In the genomic region with DNA sequence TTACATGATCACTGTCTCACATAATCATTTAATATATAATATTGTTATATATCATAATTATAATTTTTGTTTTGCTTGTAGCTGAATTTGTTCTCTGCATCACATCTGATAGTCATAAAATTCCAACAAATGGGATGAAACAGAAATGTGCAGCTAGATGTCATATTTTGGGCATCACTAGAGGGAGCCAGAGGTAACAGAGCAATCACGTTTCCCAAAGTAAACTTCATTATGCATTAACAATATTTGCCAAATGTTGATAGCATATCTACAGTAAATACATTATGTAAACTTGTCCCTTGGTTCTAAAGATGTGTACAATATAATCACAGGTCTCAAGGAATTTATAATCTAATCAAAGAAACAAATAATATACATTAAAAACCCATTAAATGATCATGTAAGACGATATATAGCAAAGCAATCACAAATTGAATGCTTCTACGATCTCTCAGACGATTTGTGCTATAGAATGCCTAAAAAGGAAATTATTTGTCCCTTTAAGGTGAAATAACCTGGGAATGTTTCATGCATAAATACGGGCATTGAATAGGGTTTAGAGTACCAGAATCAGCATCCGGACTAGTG, we compare ENCODE assay signal across 8 cellular contexts.
DNase-seq lines count a peak whose midpoint lies in the region; ATAC-seq and TF ChIP-seq lines count a peak whose summit lies in the region.

No MANE protein-coding gene starts in this region.

- no peaks in the 10 kb centered on the region for H3K36me3 ChIP-seq in liver (ENCODE audit: control insufficient read depth in 4 of 4, insufficient read depth in 3 of 4, low read depth in 1 of 4, low read length in 3 of 4)

- H3K27ac Mint-ChIP-seq in CD14-positive monocyte (no peak overlapping the region), activated B cell treated with CpG ODN at 0.5 μM for 24 hours (no peak overlapping the region)

- intact Hi-C loops in CD14-positive monocyte (cut with micrococcal nuclease) (no loop called here), activated B cell treated with CpG ODN at 0.5 μM for 24 hours (cut with micrococcal nuclease) (loop anchor here (1.0 to 2.0 kb wide), 2 partner anchors 124 to 327 kb away; no protein-coding TSS in a partner anchor)

- H3K4me1 Mint-ChIP-seq in CD14-positive monocyte (no peaks in the 10 kb centered on the region), activated B cell treated with CpG ODN at 0.5 μM for 24 hours (no peaks in the 10 kb centered on the region)

- H3K27ac ChIP-seq in liver (ENCODE audit: low read depth in 1 of 2, low read length in 2 of 2): no peak overlapping the region

- TF ChIP-seq CTCF in CD14-positive monocyte (IDR thresholded peaks at IDR 0.05) (peak; percentile 81), HFF-Myc (IDR thresholded peaks at IDR 0.05; ENCODE audit: low read depth, low read length, missing control alignments) (peak; percentile 70), activated B cell treated with CpG ODN at 0.5 μM for 24 hours (IDR thresholded peaks at IDR 0.05) (peak; percentile 69), liver (IDR thresholded peaks at IDR 0.05; ENCODE audit: low read depth, low read length, missing input control) (peak; percentile 51)

- 50% methylated on average over 6 of the region's 6 CpGs for WGBS in liver

- POLR2A ChIA-PET in activated B cell treated with CpG ODN at 0.5 μM for 24 hours (lab: Charles Lee): no interaction called here

- H3K9me3 Mint-ChIP-seq in CD14-positive monocyte (no peaks in the 10 kb centered on the region), activated B cell treated with CpG ODN at 0.5 μM for 24 hours (no peaks in the 10 kb centered on the region)

- H3K27me3 Mint-ChIP-seq in CD14-positive monocyte (ENCODE audit: low read depth in 3 of 3) (no peaks in the 10 kb centered on the region), activated B cell treated with CpG ODN at 0.5 μM for 24 hours (no peaks in the 10 kb centered on the region)

- peak; percentile 53 to 68 for TF ChIP-seq RAD21 in liver (IDR thresholded peaks at IDR 0.05)

- DNase-seq in CD14-positive monocyte (ENCODE audit: low spot score): no peak
- DNase-seq in HFF-Myc (ENCODE audit: extremely low read depth, low read depth): no peak
- no peak for DNase-seq in activated B cell treated with CpG ODN at 0.5 μM for 24 hours

- H3K27me3 ChIP-seq in liver (ENCODE audit: control insufficient read depth in 4 of 4, insufficient read depth in 4 of 4, low read length in 3 of 4): peaks cover 0 to 7% (median 0%) of the 10 kb centered on the region in 4 donors

- H3K9ac ChIP-seq in liver (ENCODE audit: low read depth in 1 of 2, low read length in 2 of 2): no peak overlapping the region

- H3K9me3 ChIP-seq in liver (ENCODE audit: control insufficient read depth in 4 of 4, low read length in 3 of 4): no peaks in the 10 kb centered on the region

- ATAC-seq in activated B cell treated with CpG ODN at 0.5 μM for 24 hours (ENCODE audit: low read depth): no peak
- no peak for ATAC-seq in HG02870 (IDR thresholded peaks at IDR 0.05; ENCODE audit: unreplicated experiment)
- no peak for ATAC-seq in GM21529 (IDR thresholded peaks at IDR 0.05; ENCODE audit: unreplicated experiment)
- ATAC-seq in HG02840 (IDR thresholded peaks at IDR 0.05; ENCODE audit: low FRiP score, unreplicated experiment): no peak
- no peak for ATAC-seq in HG02571 (IDR thresholded peaks at IDR 0.05; ENCODE audit: unreplicated experiment)

- H3K4me3 ChIP-seq in HFF-Myc (replicated peaks; ENCODE audit: low read depth, low read length) (no peak overlapping the region), liver (ENCODE audit: low read depth in 1 of 3, low read length in 3 of 3) (no peak overlapping the region)

- no peaks in the 10 kb centered on the region for H3K36me3 Mint-ChIP-seq in CD14-positive monocyte
- no peaks in the 10 kb centered on the region for H3K36me3 Mint-ChIP-seq in activated B cell treated with CpG ODN at 0.5 μM for 24 hours (ENCODE audit: low read depth)

- CTCF ChIA-PET in activated B cell treated with CpG ODN at 0.5 μM for 24 hours (lab: Charles Lee): interaction anchor here (0.6 to 1.7 kb wide), 3 partner anchors 10 to 326 kb away, joined by 3 to 12 read pairs (median 3); no protein-coding TSS in a partner anchor

- no peaks in the 10 kb centered on the region for H3K4me1 ChIP-seq in liver (ENCODE audit: control insufficient read depth in 4 of 4, insufficient read depth in 4 of 4, low read length in 3 of 4)

- no peak overlapping the region for H3K4me3 Mint-ChIP-seq in CD14-positive monocyte
- H3K4me3 Mint-ChIP-seq in activated B cell treated with CpG ODN at 0.5 μM for 24 hours: no peak overlapping the region

TF ChIP-seq in liver, 16 proteins besides CTCF, POLR2A, EP300 and RAD21:
- TF ChIP-seq HNF4A (conservative IDR thresholded peaks at IDR 0.05): no peak
- TF ChIP-seq, protein P1, sequence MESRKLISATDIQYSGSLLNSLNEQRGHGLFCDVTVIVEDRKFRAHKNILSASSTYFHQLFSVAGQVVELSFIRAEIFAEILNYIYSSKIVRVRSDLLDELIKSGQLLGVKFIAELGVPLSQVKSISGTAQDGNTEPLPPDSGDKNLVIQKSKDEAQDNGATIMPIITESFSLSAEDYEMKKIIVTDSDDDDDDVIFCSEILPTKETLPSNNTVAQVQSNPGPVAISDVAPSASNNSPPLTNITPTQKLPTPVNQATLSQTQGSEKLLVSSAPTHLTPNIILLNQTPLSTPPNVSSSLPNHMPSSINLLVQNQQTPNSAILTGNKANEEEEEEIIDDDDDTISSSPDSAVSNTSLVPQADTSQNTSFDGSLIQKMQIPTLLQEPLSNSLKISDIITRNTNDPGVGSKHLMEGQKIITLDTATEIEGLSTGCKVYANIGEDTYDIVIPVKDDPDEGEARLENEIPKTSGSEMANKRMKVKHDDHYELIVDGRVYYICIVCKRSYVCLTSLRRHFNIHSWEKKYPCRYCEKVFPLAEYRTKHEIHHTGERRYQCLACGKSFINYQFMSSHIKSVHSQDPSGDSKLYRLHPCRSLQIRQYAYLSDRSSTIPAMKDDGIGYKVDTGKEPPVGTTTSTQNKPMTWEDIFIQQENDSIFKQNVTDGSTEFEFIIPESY (IDR thresholded peaks at IDR 0.05): no peak
- TF ChIP-seq GABPA (IDR thresholded peaks at IDR 0.05 in 1 of 2, conservative IDR thresholded peaks at IDR 0.05 in 1 of 2): no peak
- TF ChIP-seq, protein P2, sequence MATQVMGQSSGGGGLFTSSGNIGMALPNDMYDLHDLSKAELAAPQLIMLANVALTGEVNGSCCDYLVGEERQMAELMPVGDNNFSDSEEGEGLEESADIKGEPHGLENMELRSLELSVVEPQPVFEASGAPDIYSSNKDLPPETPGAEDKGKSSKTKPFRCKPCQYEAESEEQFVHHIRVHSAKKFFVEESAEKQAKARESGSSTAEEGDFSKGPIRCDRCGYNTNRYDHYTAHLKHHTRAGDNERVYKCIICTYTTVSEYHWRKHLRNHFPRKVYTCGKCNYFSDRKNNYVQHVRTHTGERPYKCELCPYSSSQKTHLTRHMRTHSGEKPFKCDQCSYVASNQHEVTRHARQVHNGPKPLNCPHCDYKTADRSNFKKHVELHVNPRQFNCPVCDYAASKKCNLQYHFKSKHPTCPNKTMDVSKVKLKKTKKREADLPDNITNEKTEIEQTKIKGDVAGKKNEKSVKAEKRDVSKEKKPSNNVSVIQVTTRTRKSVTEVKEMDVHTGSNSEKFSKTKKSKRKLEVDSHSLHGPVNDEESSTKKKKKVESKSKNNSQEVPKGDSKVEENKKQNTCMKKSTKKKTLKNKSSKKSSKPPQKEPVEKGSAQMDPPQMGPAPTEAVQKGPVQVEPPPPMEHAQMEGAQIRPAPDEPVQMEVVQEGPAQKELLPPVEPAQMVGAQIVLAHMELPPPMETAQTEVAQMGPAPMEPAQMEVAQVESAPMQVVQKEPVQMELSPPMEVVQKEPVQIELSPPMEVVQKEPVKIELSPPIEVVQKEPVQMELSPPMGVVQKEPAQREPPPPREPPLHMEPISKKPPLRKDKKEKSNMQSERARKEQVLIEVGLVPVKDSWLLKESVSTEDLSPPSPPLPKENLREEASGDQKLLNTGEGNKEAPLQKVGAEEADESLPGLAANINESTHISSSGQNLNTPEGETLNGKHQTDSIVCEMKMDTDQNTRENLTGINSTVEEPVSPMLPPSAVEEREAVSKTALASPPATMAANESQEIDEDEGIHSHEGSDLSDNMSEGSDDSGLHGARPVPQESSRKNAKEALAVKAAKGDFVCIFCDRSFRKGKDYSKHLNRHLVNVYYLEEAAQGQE (IDR thresholded peaks at IDR 0.05): no peak
- TF ChIP-seq, protein P3, sequence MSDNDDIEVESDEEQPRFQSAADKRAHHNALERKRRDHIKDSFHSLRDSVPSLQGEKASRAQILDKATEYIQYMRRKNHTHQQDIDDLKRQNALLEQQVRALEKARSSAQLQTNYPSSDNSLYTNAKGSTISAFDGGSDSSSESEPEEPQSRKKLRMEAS (IDR thresholded peaks at IDR 0.05): no peak
- TF ChIP-seq JUND (IDR thresholded peaks at IDR 0.05): no peak
- no peak for TF ChIP-seq SP1 (IDR thresholded peaks at IDR 0.05)
- TF ChIP-seq EGR1 (IDR thresholded peaks at IDR 0.05; ENCODE audit: low read depth in 2 of 2): no peak
- TF ChIP-seq FOXA2 (IDR thresholded peaks at IDR 0.05): no peak
- no peak for TF ChIP-seq TAF1 (conservative IDR thresholded peaks at IDR 0.05)
- TF ChIP-seq, protein P4, sequence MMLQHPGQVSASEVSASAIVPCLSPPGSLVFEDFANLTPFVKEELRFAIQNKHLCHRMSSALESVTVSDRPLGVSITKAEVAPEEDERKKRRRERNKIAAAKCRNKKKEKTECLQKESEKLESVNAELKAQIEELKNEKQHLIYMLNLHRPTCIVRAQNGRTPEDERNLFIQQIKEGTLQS (IDR thresholded peaks at IDR 0.05): no peak
